Comparison of ENCODE assay signal across 37 cellular contexts in genomic region chr3:189921770-189922169, GRCh38.
"Had no signal": no experiment of that assay in that cellular context is flagged by ENCODE, and none has a peak within 500 bp of the region (broad histone marks: within the 10 kb centered on the region; RNA-seq: fewer than 3 reads in every experiment).

No MANE protein-coding gene starts in this region.

- H3K36me3 ChIP-seq: ascending aorta, cardiac muscle cell had no signal

- H3K36me3 Mint-ChIP-seq: activated CD8-positive, alpha-beta memory T cell treated with anti-CD3 and anti-CD28 coated beads, Interleukin-2, amount 10 ng/mL, durations not matched to agents 7 days and 5 days; activated naive CD4-positive, alpha-beta T cell treated with anti-CD3 and anti-CD28 coated beads, Interleukin-2, amount 10 ng/mL, durations not matched to agents 7 days and 5 days; activated naive CD4-positive, alpha-beta T cell treated with anti-CD3 and anti-CD28 coated beads, Interleukin-2, amount 50 U/mL, for 24 hours; activated naive CD8-positive, alpha-beta T cell; activated naive CD8-positive, alpha-beta T cell treated with anti-CD3 and anti-CD28 coated beads, Interleukin-2, amount 10 ng/mL, durations not matched to agents 7 days and 5 days; brain had no signal

- H3K4me3 ChIP-seq: ascending aorta, cardiac muscle cell had no signal

- H3K4me3 Mint-ChIP-seq: activated CD4-positive, alpha-beta memory T cell treated with anti-CD3 and anti-CD28 coated beads, Interleukin-2, amount 10 ng/mL, durations not matched to agents 7 days and 5 days; activated CD4-positive, alpha-beta T cell treated with anti-CD3 and anti-CD28 coated beads for 36 hours; activated CD4-positive, alpha-beta T cell treated with anti-CD3 and anti-CD28 coated beads, Interleukin-2, amount 10 ng/mL, durations not matched to agents 7 days and 5 days; activated CD8-positive, alpha-beta memory T cell treated with anti-CD3 and anti-CD28 coated beads, Interleukin-2, amount 10 ng/mL, durations not matched to agents 7 days and 5 days; activated CD8-positive, alpha-beta T cell treated with anti-CD3 and anti-CD28 coated beads, Interleukin-2, amount 10 ng/mL, durations not matched to agents 7 days and 5 days; activated naive CD4-positive, alpha-beta T cell treated with anti-CD3 and anti-CD28 coated beads, Interleukin-2, amount 10 ng/mL, durations not matched to agents 7 days and 5 days; activated naive CD4-positive, alpha-beta T cell treated with anti-CD3 and anti-CD28 coated beads, Interleukin-2, amount 50 U/mL, for 24 hours; activated naive CD8-positive, alpha-beta T cell; activated naive CD8-positive, alpha-beta T cell treated with anti-CD3 and anti-CD28 coated beads, Interleukin-2, amount 10 ng/mL, durations not matched to agents 7 days and 5 days; activated naive CD8-positive, alpha-beta T cell treated with anti-CD3 and anti-CD28 coated beads, Interleukin-2, amount 50 U/mL, for 24 hours; activated T-cell treated with anti-CD3 and anti-CD28 coated beads, Interleukin-2, amount 50 U/mL, for 24 hours; brain; central memory CD8-positive, alpha-beta T cell; T-helper 1 cell treated with Interleukin-12 subunit alpha and Interleukin-12 subunit beta and Interleukin-4 antibody, amounts not matched to agents 30 μg/mL and 1 μg/mL, for 36 hours; T-helper 2 cell treated with Interferon-gamma antibody and Interleukin-4, amounts not matched to agents 5 μg/mL and 100 μg/mL, for 36 hours had no signal

- H3K9me3 Mint-ChIP-seq: activated CD4-positive, alpha-beta memory T cell treated with anti-CD3 and anti-CD28 coated beads, Interleukin-2, amount 10 ng/mL, durations not matched to agents 7 days and 5 days; activated CD4-positive, alpha-beta T cell treated with anti-CD3 and anti-CD28 coated beads, Interleukin-2, amount 10 ng/mL, durations not matched to agents 7 days and 5 days; activated naive CD4-positive, alpha-beta T cell treated with anti-CD3 and anti-CD28 coated beads, Interleukin-2, amount 10 ng/mL, durations not matched to agents 7 days and 5 days; activated naive CD4-positive, alpha-beta T cell treated with anti-CD3 and anti-CD28 coated beads, Interleukin-2, amount 50 U/mL, for 24 hours; activated naive CD8-positive, alpha-beta T cell treated with anti-CD3 and anti-CD28 coated beads, Interleukin-2, amount 50 U/mL, for 24 hours; activated T-cell treated with anti-CD3 and anti-CD28 coated beads, Interleukin-2, amount 50 U/mL, for 24 hours; activated T-helper 2 cell treated with anti-CD3 and anti-CD28 coated beads, Interferon-gamma antibody, Interleukin-2, Interleukin-4, amounts not matched to agents 10 μg/mL and 5 μg/mL and 100 μg/mL, durations not matched to agents 14 hours and 24 hours and 36 hours; central memory CD8-positive, alpha-beta T cell had no signal

- H3K27ac Mint-ChIP-seq: activated CD4-positive, alpha-beta memory T cell treated with anti-CD3 and anti-CD28 coated beads, Interleukin-2, amount 10 ng/mL, durations not matched to agents 7 days and 5 days; activated CD4-positive, alpha-beta T cell treated with anti-CD3 and anti-CD28 coated beads for 36 hours; activated CD4-positive, alpha-beta T cell treated with anti-CD3 and anti-CD28 coated beads, Interleukin-2, amount 10 ng/mL, durations not matched to agents 7 days and 5 days; activated CD8-positive, alpha-beta memory T cell treated with anti-CD3 and anti-CD28 coated beads, Interleukin-2, amount 10 ng/mL, durations not matched to agents 7 days and 5 days; activated CD8-positive, alpha-beta T cell treated with anti-CD3 and anti-CD28 coated beads, Interleukin-2, amount 10 ng/mL, durations not matched to agents 7 days and 5 days; activated naive CD4-positive, alpha-beta T cell treated with anti-CD3 and anti-CD28 coated beads, Interleukin-2, amount 10 ng/mL, durations not matched to agents 7 days and 5 days; activated naive CD4-positive, alpha-beta T cell treated with anti-CD3 and anti-CD28 coated beads, Interleukin-2, amount 50 U/mL, for 24 hours; activated naive CD8-positive, alpha-beta T cell; activated naive CD8-positive, alpha-beta T cell treated with anti-CD3 and anti-CD28 coated beads, Interleukin-2, amount 10 ng/mL, durations not matched to agents 7 days and 5 days; activated naive CD8-positive, alpha-beta T cell treated with anti-CD3 and anti-CD28 coated beads, Interleukin-2, amount 50 U/mL, for 24 hours; activated T-cell treated with anti-CD3 and anti-CD28 coated beads, Interleukin-2, amount 50 U/mL, for 24 hours; activated T-helper 2 cell treated with anti-CD3 and anti-CD28 coated beads, Interferon-gamma antibody, Interleukin-2, Interleukin-4, amounts not matched to agents 10 μg/mL and 5 μg/mL and 100 μg/mL, durations not matched to agents 14 hours and 24 hours and 36 hours; brain; T-helper 1 cell treated with Interleukin-12 subunit alpha and Interleukin-12 subunit beta and Interleukin-4 antibody, amounts not matched to agents 30 μg/mL and 1 μg/mL, for 36 hours; T-helper 2 cell treated with Interferon-gamma antibody and Interleukin-4, amounts not matched to agents 5 μg/mL and 100 μg/mL, for 36 hours had no signal

- H3K27ac ChIP-seq: ascending aorta, cardiac muscle cell, VCaP had no signal

- H3K27me3 Mint-ChIP-seq: activated CD4-positive, alpha-beta memory T cell treated with anti-CD3 and anti-CD28 coated beads, Interleukin-2, amount 10 ng/mL, durations not matched to agents 7 days and 5 days; activated CD4-positive, alpha-beta T cell treated with anti-CD3 and anti-CD28 coated beads, Interleukin-2, amount 10 ng/mL, durations not matched to agents 7 days and 5 days; activated naive CD4-positive, alpha-beta T cell treated with anti-CD3 and anti-CD28 coated beads, Interleukin-2, amount 10 ng/mL, durations not matched to agents 7 days and 5 days; activated naive CD4-positive, alpha-beta T cell treated with anti-CD3 and anti-CD28 coated beads, Interleukin-2, amount 50 U/mL, for 24 hours; brain had no signal

- H3K4me1 ChIP-seq: ascending aorta had no signal

- ATAC-seq: activated CD4-positive, alpha-beta T cell treated with anti-CD3 and anti-CD28 coated beads for 36 hours; activated CD4-positive, CD25-positive, alpha-beta regulatory T cell treated with anti-CD3 and anti-CD28 coated beads, Interleukin-2, amount 50 U/mL, for 24 hours; activated CD8-positive, alpha-beta memory T cell treated with anti-CD3 and anti-CD28 coated beads, Interleukin-2, amount 10 ng/mL, durations not matched to agents 7 days and 5 days; activated CD8-positive, alpha-beta T cell treated with anti-CD3 and anti-CD28 coated beads, Interleukin-2, amount 10 ng/mL, durations not matched to agents 7 days and 5 days; activated naive CD8-positive, alpha-beta T cell treated with anti-CD3 and anti-CD28 coated beads, Interleukin-2, amount 50 U/mL, for 24 hours had no signal

- DNase-seq: activated CD4-positive, alpha-beta memory T cell treated with anti-CD3 and anti-CD28 coated beads, Interleukin-2, amount 10 ng/mL, durations not matched to agents 7 days and 5 days; activated CD4-positive, alpha-beta T cell treated with anti-CD3 and anti-CD28 coated beads for 1 hour; activated CD4-positive, alpha-beta T cell treated with anti-CD3 and anti-CD28 coated beads for 36 hours; activated CD4-positive, alpha-beta T cell treated with anti-CD3 and anti-CD28 coated beads for 48 hours; activated CD4-positive, alpha-beta T cell treated with anti-CD3 and anti-CD28 coated beads, Interleukin-2, amount 10 ng/mL, durations not matched to agents 7 days and 5 days; activated CD4-positive, alpha-beta T cell treated with anti-CD3 and anti-CD28 coated beads, Interleukin-2, amount 50 U/mL, for 48 hours; activated CD4-positive, CD25-positive, alpha-beta regulatory T cell; activated CD8-positive, alpha-beta memory T cell treated with anti-CD3 and anti-CD28 coated beads for 24 hours; activated CD8-positive, alpha-beta memory T cell treated with anti-CD3 and anti-CD28 coated beads, Interleukin-2, amount 10 ng/mL, durations not matched to agents 7 days and 5 days; activated CD8-positive, alpha-beta memory T cell treated with anti-CD3 and anti-CD28 coated beads, Interleukin-2, amount 50 U/mL, for 48 hours; activated CD8-positive, alpha-beta T cell treated with anti-CD3 and anti-CD28 coated beads, Interleukin-2, amount 10 ng/mL, durations not matched to agents 7 days and 5 days; activated effector memory CD4-positive, alpha-beta T cell treated with Interleukin-2 at 50 U/mL for 16 hours; activated gamma-delta T cell; activated naive CD4-positive, alpha-beta T cell treated with anti-CD3 and anti-CD28 coated beads, Interleukin-2, amount 10 ng/mL, durations not matched to agents 7 days and 5 days; activated naive CD4-positive, alpha-beta T cell treated with Interleukin-2 at 50 U/mL for 16 hours; activated naive CD8-positive, alpha-beta T cell treated with anti-CD3 and anti-CD28 coated beads, Interleukin-2, amount 10 ng/mL, durations not matched to agents 7 days and 5 days; activated naive CD8-positive, alpha-beta T cell treated with anti-CD3 and anti-CD28 coated beads, Interleukin-2, amount 50 U/mL, for 24 hours; activated T-cell treated with anti-CD3 and anti-CD28 coated beads, Interleukin-2, amount 50 U/mL, for 24 hours; activated T-cell treated with anti-CD3 and anti-CD28 coated beads, Interleukin-2, amount 50 U/mL, for 48 hours; amygdala; anterior cingulate cortex; caudate nucleus; cerebellar nuclear complex; T-helper 1 cell; T-helper 2 cell; T-helper 9 cell had no signal

- H3K4me1 Mint-ChIP-seq: activated CD4-positive, alpha-beta memory T cell treated with anti-CD3 and anti-CD28 coated beads, Interleukin-2, amount 10 ng/mL, durations not matched to agents 7 days and 5 days; activated CD4-positive, alpha-beta T cell treated with anti-CD3 and anti-CD28 coated beads for 36 hours; activated CD4-positive, alpha-beta T cell treated with anti-CD3 and anti-CD28 coated beads, Interleukin-2, amount 10 ng/mL, durations not matched to agents 7 days and 5 days; activated CD8-positive, alpha-beta memory T cell treated with anti-CD3 and anti-CD28 coated beads, Interleukin-2, amount 10 ng/mL, durations not matched to agents 7 days and 5 days; activated naive CD4-positive, alpha-beta T cell treated with anti-CD3 and anti-CD28 coated beads, Interleukin-2, amount 10 ng/mL, durations not matched to agents 7 days and 5 days; activated naive CD4-positive, alpha-beta T cell treated with anti-CD3 and anti-CD28 coated beads, Interleukin-2, amount 50 U/mL, for 24 hours; activated naive CD8-positive, alpha-beta T cell treated with anti-CD3 and anti-CD28 coated beads, Interleukin-2, amount 10 ng/mL, durations not matched to agents 7 days and 5 days; activated naive CD8-positive, alpha-beta T cell treated with anti-CD3 and anti-CD28 coated beads, Interleukin-2, amount 50 U/mL, for 24 hours; brain; central memory CD8-positive, alpha-beta T cell had no signal

- H3K27me3 ChIP-seq: ascending aorta, cardiac muscle cell had no signal
